In the genomic region with DNA sequence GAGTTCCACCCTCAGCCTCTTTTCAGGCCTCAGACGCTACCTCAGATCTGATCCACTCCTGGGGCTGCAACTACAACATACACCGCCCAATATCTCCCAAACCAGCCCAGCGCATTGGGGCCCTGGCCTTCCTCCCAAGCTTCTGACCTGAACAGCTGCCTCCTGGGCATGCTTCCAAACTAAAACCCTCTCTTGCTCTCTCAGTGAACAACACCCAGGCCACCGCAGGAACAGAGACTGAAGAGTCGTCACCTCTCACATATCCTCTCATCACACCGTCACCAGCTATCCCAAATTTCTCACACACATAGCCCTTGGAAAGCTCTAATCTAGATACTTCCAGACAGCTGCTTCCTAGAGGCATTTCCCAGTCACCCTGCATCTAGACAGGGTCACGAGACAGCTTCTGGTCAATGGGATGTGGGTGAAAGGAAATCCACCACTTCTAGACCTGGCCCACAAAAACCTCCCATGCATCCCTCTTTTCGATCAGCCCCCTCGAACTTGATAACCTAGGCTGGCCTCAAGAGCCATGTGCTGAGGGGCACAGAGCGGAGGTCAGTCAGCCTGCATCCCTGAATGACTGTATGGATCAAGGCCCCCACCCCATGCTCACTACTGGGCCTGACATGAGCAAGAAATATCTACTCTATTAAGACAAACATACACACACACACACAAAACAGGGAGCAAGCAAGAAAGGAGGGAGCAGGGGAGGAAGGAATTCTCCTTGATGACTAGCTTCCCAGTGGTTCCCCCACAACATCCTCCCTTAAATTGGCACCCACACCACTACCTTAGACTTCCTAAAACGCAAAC, we compare ENCODE assay signal across 1 cellular context.
TF ChIP-seq lines count a peak whose summit lies in the region.

No MANE protein-coding gene starts in this region.

TF ChIP-seq in K562, 482 proteins besides CTCF, POLR2A, EP300 and RAD21 (continued from another document):
- TF ChIP-seq, protein P1, sequence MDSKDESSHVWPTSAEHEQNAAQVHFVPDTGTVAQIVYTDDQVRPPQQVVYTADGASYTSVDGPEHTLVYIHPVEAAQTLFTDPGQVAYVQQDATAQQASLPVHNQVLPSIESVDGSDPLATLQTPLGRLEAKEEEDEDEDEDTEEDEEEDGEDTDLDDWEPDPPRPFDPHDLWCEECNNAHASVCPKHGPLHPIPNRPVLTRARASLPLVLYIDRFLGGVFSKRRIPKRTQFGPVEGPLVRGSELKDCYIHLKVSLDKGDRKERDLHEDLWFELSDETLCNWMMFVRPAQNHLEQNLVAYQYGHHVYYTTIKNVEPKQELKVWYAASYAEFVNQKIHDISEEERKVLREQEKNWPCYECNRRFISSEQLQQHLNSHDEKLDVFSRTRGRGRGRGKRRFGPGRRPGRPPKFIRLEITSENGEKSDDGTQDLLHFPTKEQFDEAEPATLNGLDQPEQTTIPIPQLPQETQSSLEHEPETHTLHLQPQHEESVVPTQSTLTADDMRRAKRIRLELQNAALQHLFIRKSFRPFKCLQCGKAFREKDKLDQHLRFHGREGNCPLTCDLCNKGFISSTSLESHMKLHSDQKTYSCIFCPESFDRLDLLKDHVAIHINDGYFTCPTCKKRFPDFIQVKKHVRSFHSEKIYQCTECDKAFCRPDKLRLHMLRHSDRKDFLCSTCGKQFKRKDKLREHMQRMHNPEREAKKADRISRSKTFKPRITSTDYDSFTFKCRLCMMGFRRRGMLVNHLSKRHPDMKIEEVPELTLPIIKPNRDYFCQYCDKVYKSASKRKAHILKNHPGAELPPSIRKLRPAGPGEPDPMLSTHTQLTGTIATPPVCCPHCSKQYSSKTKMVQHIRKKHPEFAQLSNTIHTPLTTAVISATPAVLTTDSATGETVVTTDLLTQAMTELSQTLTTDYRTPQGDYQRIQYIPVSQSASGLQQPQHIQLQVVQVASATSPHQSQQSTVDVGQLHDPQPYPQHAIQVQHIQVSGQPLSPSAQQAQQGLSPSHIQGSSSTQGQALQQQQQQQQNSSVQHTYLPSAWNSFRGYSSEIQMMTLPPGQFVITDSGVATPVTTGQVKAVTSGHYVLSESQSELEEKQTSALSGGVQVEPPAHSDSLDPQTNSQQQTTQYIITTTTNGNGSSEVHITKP (IDR thresholded peaks at IDR 0.05; ENCODE audit: partially characterized antibody), result no peak
- TF ChIP-seq, protein P2, sequence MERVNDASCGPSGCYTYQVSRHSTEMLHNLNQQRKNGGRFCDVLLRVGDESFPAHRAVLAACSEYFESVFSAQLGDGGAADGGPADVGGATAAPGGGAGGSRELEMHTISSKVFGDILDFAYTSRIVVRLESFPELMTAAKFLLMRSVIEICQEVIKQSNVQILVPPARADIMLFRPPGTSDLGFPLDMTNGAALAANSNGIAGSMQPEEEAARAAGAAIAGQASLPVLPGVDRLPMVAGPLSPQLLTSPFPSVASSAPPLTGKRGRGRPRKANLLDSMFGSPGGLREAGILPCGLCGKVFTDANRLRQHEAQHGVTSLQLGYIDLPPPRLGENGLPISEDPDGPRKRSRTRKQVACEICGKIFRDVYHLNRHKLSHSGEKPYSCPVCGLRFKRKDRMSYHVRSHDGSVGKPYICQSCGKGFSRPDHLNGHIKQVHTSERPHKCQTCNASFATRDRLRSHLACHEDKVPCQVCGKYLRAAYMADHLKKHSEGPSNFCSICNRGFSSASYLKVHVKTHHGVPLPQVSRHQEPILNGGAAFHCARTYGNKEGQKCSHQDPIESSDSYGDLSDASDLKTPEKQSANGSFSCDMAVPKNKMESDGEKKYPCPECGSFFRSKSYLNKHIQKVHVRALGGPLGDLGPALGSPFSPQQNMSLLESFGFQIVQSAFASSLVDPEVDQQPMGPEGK (CRISPR knock-in tag; IDR thresholded peaks at IDR 0.05; ENCODE audit: borderline replicate concordance), result no peak
- TF ChIP-seq HNRNPH1 (optimal IDR thresholded peaks at IDR 0.05; ENCODE audit: low read depth, low read length) (no peak), CBFA2T2 (conservative IDR thresholded peaks at IDR 0.05) (peak; percentile 32), EHMT2 (IDR thresholded peaks at IDR 0.05) (peak; percentile 56), TOE1 (IDR thresholded peaks at IDR 0.05; ENCODE audit: borderline replicate concordance) (no peak), TOE1 (CRISPR knock-in tag; IDR thresholded peaks at IDR 0.05; ENCODE audit: borderline replicate concordance, low read depth) (no peak), C11orf30 (IDR thresholded peaks at IDR 0.05; ENCODE audit: low read depth) (no peak), JUN (IDR thresholded peaks at IDR 0.05; ENCODE audit: borderline replicate concordance, low read depth, low read length) (no peak), JUN (CRISPR knock-in tag; IDR thresholded peaks at IDR 0.05; ENCODE audit: borderline replicate concordance) (0 out of 2 replicates have a peak, but pooled peaks have one; percentile 40), COPS2 (conservative IDR thresholded peaks at IDR 0.05) (no peak), TBL1XR1 (IDR thresholded peaks at IDR 0.05; ENCODE audit: low read length in 2 of 2) (no peak), MIER1 (IDR thresholded peaks at IDR 0.05; ENCODE audit: low read depth) (no peak), MAZ (CRISPR knock-in tag; conservative IDR thresholded peaks at IDR 0.05 in 1 of 2, IDR thresholded peaks at IDR 0.05 in 1 of 2) (0 out of 4 replicates have a peak, but pooled peaks have one; percentile 20 to 28), HCFC1 (IDR thresholded peaks at IDR 0.05; ENCODE audit: low read depth, low read length) (no peak), NCOA2 (IDR thresholded peaks at IDR 0.05; ENCODE audit: partially characterized antibody in 2 of 2) (no peak), TARDBP (IDR thresholded peaks at IDR 0.05) (no peak)
- TF ChIP-seq, protein P3, sequence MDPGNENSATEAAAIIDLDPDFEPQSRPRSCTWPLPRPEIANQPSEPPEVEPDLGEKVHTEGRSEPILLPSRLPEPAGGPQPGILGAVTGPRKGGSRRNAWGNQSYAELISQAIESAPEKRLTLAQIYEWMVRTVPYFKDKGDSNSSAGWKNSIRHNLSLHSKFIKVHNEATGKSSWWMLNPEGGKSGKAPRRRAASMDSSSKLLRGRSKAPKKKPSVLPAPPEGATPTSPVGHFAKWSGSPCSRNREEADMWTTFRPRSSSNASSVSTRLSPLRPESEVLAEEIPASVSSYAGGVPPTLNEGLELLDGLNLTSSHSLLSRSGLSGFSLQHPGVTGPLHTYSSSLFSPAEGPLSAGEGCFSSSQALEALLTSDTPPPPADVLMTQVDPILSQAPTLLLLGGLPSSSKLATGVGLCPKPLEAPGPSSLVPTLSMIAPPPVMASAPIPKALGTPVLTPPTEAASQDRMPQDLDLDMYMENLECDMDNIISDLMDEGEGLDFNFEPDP (CRISPR knock-in tag; IDR thresholded peaks at IDR 0.05), result no peak
- TF ChIP-seq, protein P4, sequence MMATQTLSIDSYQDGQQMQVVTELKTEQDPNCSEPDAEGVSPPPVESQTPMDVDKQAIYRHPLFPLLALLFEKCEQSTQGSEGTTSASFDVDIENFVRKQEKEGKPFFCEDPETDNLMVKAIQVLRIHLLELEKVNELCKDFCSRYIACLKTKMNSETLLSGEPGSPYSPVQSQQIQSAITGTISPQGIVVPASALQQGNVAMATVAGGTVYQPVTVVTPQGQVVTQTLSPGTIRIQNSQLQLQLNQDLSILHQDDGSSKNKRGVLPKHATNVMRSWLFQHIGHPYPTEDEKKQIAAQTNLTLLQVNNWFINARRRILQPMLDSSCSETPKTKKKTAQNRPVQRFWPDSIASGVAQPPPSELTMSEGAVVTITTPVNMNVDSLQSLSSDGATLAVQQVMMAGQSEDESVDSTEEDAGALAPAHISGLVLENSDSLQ (IDR thresholded peaks at IDR 0.05), result no peak
- TF ChIP-seq, protein P5, sequence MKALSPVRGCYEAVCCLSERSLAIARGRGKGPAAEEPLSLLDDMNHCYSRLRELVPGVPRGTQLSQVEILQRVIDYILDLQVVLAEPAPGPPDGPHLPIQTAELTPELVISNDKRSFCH (CRISPR knock-in tag; IDR thresholded peaks at IDR 0.05), result no peak
- TF ChIP-seq, protein P5 (tag; IDR thresholded peaks at IDR 0.05), result 0 out of 2 replicates have a peak, but pooled peaks have one; percentile 59
- TF ChIP-seq, protein P6, sequence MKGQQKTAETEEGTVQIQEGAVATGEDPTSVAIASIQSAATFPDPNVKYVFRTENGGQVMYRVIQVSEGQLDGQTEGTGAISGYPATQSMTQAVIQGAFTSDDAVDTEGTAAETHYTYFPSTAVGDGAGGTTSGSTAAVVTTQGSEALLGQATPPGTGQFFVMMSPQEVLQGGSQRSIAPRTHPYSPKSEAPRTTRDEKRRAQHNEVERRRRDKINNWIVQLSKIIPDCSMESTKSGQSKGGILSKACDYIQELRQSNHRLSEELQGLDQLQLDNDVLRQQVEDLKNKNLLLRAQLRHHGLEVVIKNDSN (CRISPR knock-in tag; IDR thresholded peaks at IDR 0.05), result peak; percentile 19; the same call in 1 of the 2 replicates
- TF ChIP-seq, protein P7, sequence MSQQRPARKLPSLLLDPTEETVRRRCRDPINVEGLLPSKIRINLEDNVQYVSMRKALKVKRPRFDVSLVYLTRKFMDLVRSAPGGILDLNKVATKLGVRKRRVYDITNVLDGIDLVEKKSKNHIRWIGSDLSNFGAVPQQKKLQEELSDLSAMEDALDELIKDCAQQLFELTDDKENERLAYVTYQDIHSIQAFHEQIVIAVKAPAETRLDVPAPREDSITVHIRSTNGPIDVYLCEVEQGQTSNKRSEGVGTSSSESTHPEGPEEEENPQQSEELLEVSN (IDR thresholded peaks at IDR 0.05; ENCODE audit: borderline replicate concordance in 1 of 2, extremely low read depth in 1 of 2, insufficient read depth in 1 of 2, insufficient read length in 1 of 2, low read depth in 1 of 2, low read length in 1 of 2, poor library complexity in 1 of 2, severe bottlenecking in 1 of 2), result peak in 1 of 2 experiments; percentile 59
- TF ChIP-seq, protein P8, sequence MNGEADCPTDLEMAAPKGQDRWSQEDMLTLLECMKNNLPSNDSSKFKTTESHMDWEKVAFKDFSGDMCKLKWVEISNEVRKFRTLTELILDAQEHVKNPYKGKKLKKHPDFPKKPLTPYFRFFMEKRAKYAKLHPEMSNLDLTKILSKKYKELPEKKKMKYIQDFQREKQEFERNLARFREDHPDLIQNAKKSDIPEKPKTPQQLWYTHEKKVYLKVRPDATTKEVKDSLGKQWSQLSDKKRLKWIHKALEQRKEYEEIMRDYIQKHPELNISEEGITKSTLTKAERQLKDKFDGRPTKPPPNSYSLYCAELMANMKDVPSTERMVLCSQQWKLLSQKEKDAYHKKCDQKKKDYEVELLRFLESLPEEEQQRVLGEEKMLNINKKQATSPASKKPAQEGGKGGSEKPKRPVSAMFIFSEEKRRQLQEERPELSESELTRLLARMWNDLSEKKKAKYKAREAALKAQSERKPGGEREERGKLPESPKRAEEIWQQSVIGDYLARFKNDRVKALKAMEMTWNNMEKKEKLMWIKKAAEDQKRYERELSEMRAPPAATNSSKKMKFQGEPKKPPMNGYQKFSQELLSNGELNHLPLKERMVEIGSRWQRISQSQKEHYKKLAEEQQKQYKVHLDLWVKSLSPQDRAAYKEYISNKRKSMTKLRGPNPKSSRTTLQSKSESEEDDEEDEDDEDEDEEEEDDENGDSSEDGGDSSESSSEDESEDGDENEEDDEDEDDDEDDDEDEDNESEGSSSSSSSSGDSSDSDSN (IDR thresholded peaks at IDR 0.05; ENCODE audit: borderline replicate concordance in 1 of 2, low read depth in 2 of 2, low read length in 2 of 2), result 0 out of 4 replicates have a peak, but pooled peaks of 1 of the 2 experiments have one; percentile 62
TF ChIP-seq in K562: peak in this region for 47.
